In genomic region chr4:32440391-32440790, GRCh38 we compare ENCODE assay signal across 17 cellular contexts.
DNase-seq lines count a peak whose midpoint lies in the region; ATAC-seq, FAIRE-seq and TF ChIP-seq lines count a peak whose summit lies in the region.
"Had no signal": no experiment of that assay in that cellular context is flagged by ENCODE, and none has a peak within 500 bp of the region (broad histone marks: within the 10 kb centered on the region; RNA-seq: fewer than 3 reads in every experiment).

No MANE protein-coding gene starts in this region.

- H3K27ac ChIP-seq in psoas muscle = no peak overlapping the region
- H3K27ac ChIP-seq: A549 had no signal

- ATAC-seq in HG03439 (IDR thresholded peaks at IDR 0.05; ENCODE audit: unreplicated experiment) = no peak
- no peak for ATAC-seq in psoas muscle
- ATAC-seq: A549 had no signal

- no peak for TF ChIP-seq CTCF in psoas muscle (IDR thresholded peaks at IDR 0.05)

- H3K9me3 ChIP-seq in psoas muscle = no peaks in the 10 kb centered on the region
- H3K9me3 ChIP-seq: A549, HAP-1 had no signal

- peak; percentile 19 for DNase-seq in ELR (ENCODE audit: low read depth)
- peak; percentile 68 for DNase-seq in RCC 7860 (ENCODE audit: low spot score)
- DNase-seq in iris pigment epithelial cell (ENCODE audit: low read depth) = peak; percentile 8
- peak; percentile 74 for DNase-seq in renal cortical epithelial cell (ENCODE audit: low read depth)
- DNase-seq in stimulated activated CD4-positive, alpha-beta T cell treated with anti-CD3 and anti-CD28 coated beads, Interleukin-2, amount 100 ng/mL, for 48 hours = no peak
- DNase-seq in psoas muscle = no peak
- DNase-seq in DMS53 (lab: John Stamatoyannopoulos, UW) = no peak
- DNase-seq: Calu3, IMR-90, Kasumi-1, NCI-H1105 treated with DMSO at 0.1 percent for 48 hours, NCI-H187 treated with DMSO at 0.1 percent for 48 hours, NCI-H2171 treated with DMSO at 0.1 percent for 48 hours, NCI-H510A had no signal

- H3K36me3 ChIP-seq in psoas muscle (ENCODE audit: insufficient read depth in 1 of 2, low read depth in 1 of 2) = no peaks in the 10 kb centered on the region
- H3K36me3 ChIP-seq: HAP-1 had no signal

- FAIRE-seq in RCC 7860 (lab: Jason Lieb, UNC) = peak; percentile 94
- FAIRE-seq: A549 had no signal

- 60 to 69% (median 63%) methylated on average over 3 of the region's 3 CpGs for WGBS in psoas muscle, 3 donors

- intact Hi-C loops in psoas muscle (cut with DNase I) = no loop called here

- no peak overlapping the region for H3K4me3 ChIP-seq in psoas muscle
- H3K4me3 ChIP-seq: A549, HAP-1 had no signal

- H3K4me1 ChIP-seq in psoas muscle = no peaks in the 10 kb centered on the region
- H3K4me1 ChIP-seq: A549, HAP-1 had no signal

- H3K27me3 ChIP-seq in psoas muscle (ENCODE audit: insufficient read depth in 3 of 3, low read length in 2 of 3) = no peaks in the 10 kb centered on the region

Comparison
In these comparisons a context has a peak if more than half of its experiments do, and no peak if none do; other contexts are left out.
1. DNase-seq: peak in ELR (single experiment), RCC 7860 (single experiment), iris pigment epithelial cell (single experiment) and renal cortical epithelial cell (single experiment); none in stimulated activated CD4-positive, alpha-beta T cell treated with anti-CD3 and anti-CD28 coated beads, Interleukin-2, amount 100 ng/mL, for 48 hours (0 of 2), psoas muscle (0 of 2) and DMS53 (single experiment).